15 cellular contexts compared by ENCODE assay signal in the genomic region with DNA sequence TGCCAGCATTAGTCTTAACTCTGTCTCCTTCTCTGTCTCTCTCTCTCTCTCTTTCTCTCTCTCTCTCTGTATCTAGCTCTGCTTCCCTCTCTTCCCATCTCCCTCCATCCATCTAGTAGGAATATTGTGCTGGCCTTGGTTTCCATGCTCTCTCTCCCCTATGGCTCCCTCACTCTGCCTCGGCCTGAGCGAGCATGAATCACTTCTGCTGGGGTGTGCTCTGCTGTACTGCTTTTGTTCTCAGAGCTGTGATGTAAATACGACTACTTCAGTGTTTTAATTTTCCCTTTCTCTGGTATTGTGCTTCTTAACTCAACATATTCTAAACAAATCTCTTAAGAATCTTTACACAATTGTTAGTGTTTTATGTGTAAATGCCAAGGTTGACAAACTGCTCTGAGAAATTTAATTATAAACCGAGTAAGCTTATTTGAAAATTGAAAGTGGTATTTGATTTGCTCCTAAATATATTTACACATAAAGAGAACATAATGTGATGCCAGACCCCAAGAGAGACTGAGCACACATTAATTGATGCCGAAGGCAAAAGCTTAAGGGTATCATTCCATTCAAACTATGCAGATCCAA.
DNase-seq lines count a peak whose midpoint lies in the region; ATAC-seq and TF ChIP-seq lines count a peak whose summit lies in the region.
"Had no signal": no experiment of that assay in that cellular context is flagged by ENCODE, and none has a peak within 500 bp of the region (broad histone marks: within the 10 kb centered on the region; RNA-seq: fewer than 3 reads in every experiment).

No MANE protein-coding gene starts in this region.

- H3F3A ChIP-seq in smooth muscle cell (ENCODE audit: low read depth), result no peaks in the 10 kb centered on the region

- 65% methylated on average over 5 of the region's 5 CpGs for WGBS in smooth muscle cell (ENCODE audit: low lambda C conversion rate)
- 33 to 43% (median 41%) methylated on average over 5 of the region's 5 CpGs for WGBS in ovary, 3 donors

- TF ChIP-seq CTCF in RWPE2 (IDR thresholded peaks at IDR 0.05; ENCODE audit: poor library complexity, severe bottlenecking), result no peak
- TF ChIP-seq CTCF in fibroblast of lung (conservative IDR thresholded peaks at IDR 0.05 in 1 of 2, IDR thresholded peaks at IDR 0.05 in 1 of 2; ENCODE audit: low read depth in 1 of 2, low read length in 2 of 2), result no peak
- no peak for TF ChIP-seq CTCF in smooth muscle cell (IDR thresholded peaks at IDR 0.05; ENCODE audit: borderline replicate concordance, insufficient read depth, poor library complexity, severe bottlenecking)
- no peak for TF ChIP-seq CTCF in ovary (IDR thresholded peaks at IDR 0.05)

- H3K9me3 ChIP-seq in RWPE2 (ENCODE audit: severe bottlenecking), result no peaks in the 10 kb centered on the region
- no peaks in the 10 kb centered on the region for H3K9me3 ChIP-seq in fibroblast of lung (ENCODE audit: control insufficient read depth, insufficient read depth, low read depth, low read length)
- H3K9me3 ChIP-seq in smooth muscle cell (replicated peaks; ENCODE audit: low read depth), result no peaks in the 10 kb centered on the region
- no peaks in the 10 kb centered on the region for H3K9me3 ChIP-seq in ovary
- H3K9me3 ChIP-seq: body of pancreas had no signal

- no peak overlapping the region for H3K4me2 ChIP-seq in fibroblast of lung (ENCODE audit: extremely low read depth, insufficient read depth, low read length)
- H3K4me2 ChIP-seq in smooth muscle cell, result no peak overlapping the region

- H3K4me3 ChIP-seq in RWPE2 (ENCODE audit: severe bottlenecking) (no peak overlapping the region), fibroblast of lung (replicated peaks in 1 of 4; ENCODE audit: control extremely low read depth in 1 of 4, insufficient read depth in 1 of 4, low read depth in 3 of 4, low read length in 4 of 4) (no peak overlapping the region), smooth muscle cell (no peak overlapping the region), ovary (no peak overlapping the region)
- H3K4me3 ChIP-seq: body of pancreas, skin epidermis, tibial nerve had no signal

- H2AFZ ChIP-seq in fibroblast of lung (ENCODE audit: low read length), result peak overlapping the region; percentile 46
- peak overlapping the region; percentile 16 for H2AFZ ChIP-seq in smooth muscle cell (ENCODE audit: low read depth)
- H2AFZ ChIP-seq: parathyroid adenoma had no signal

- no peaks in the 10 kb centered on the region for H3K36me3 ChIP-seq in RWPE2 (ENCODE audit: low read depth)
- H3K36me3 ChIP-seq in fibroblast of lung (ENCODE audit: control insufficient read depth, insufficient read depth, low read length), result no peaks in the 10 kb centered on the region
- H3K36me3 ChIP-seq in smooth muscle cell (ENCODE audit: low read depth), result no peaks in the 10 kb centered on the region
- no peaks in the 10 kb centered on the region for H3K36me3 ChIP-seq in ovary
- H3K36me3 ChIP-seq: tibial nerve had no signal

- peak; percentile 61; the same call in 2 of the 3 replicates for ATAC-seq in RWPE2 (ENCODE audit: low read depth)
- no peak for ATAC-seq in HG03520 (IDR thresholded peaks at IDR 0.05; ENCODE audit: unreplicated experiment)
- no peak for ATAC-seq in left lobe of liver
- ATAC-seq: body of pancreas; stimulated activated memory B cell treated with anti-CD40 and anti-IgM and Interleukin-4, amounts not matched to agents 10 μg/mL and 1 μg/mL and 100 μg/mL, for 72 hours had no signal

- H3K27me3 ChIP-seq in RWPE2 (ENCODE audit: insufficient read depth, poor library complexity, severe bottlenecking) (no peaks in the 10 kb centered on the region), fibroblast of lung (ENCODE audit: control insufficient read depth, insufficient read depth, low read length) (no peaks in the 10 kb centered on the region), smooth muscle cell (ENCODE audit: low read depth) (no peaks in the 10 kb centered on the region), ovary (no peaks in the 10 kb centered on the region)
- H3K27me3 ChIP-seq: body of pancreas, tibial nerve had no signal

- no peaks in the 10 kb centered on the region for H3K79me2 ChIP-seq in fibroblast of lung (ENCODE audit: control insufficient read depth, insufficient read depth, low read length)
- no peaks in the 10 kb centered on the region for H3K79me2 ChIP-seq in smooth muscle cell (ENCODE audit: low read depth)
- H3K79me2 ChIP-seq: parathyroid adenoma had no signal

- H3K4me1 ChIP-seq in RWPE2 (ENCODE audit: insufficient read depth, poor library complexity, severe bottlenecking) (no peaks in the 10 kb centered on the region), fibroblast of lung (ENCODE audit: control insufficient read depth, extremely low read depth, insufficient read depth, low read length) (no peaks in the 10 kb centered on the region), smooth muscle cell (ENCODE audit: low read depth) (no peaks in the 10 kb centered on the region), ovary (ENCODE audit: insufficient read depth) (peaks cover 1% of the 10 kb centered on the region)
- H3K4me1 ChIP-seq: body of pancreas, parathyroid adenoma had no signal

- no peaks in the 10 kb centered on the region for H4K20me1 ChIP-seq in fibroblast of lung (ENCODE audit: control insufficient read depth, extremely low read depth, insufficient read depth, low read length)
- H4K20me1 ChIP-seq in smooth muscle cell (ENCODE audit: low read depth), result no peaks in the 10 kb centered on the region

- TF ChIP-seq EP300 in ovary (IDR thresholded peaks at IDR 0.05), result no peak

- H3K27ac ChIP-seq in RWPE2 (ENCODE audit: poor library complexity, severe bottlenecking), result no peak overlapping the region
- no peak overlapping the region for H3K27ac ChIP-seq in fibroblast of lung (ENCODE audit: insufficient read depth, low read length)
- no peak overlapping the region for H3K27ac ChIP-seq in smooth muscle cell (ENCODE audit: low read depth)
- no peak overlapping the region for H3K27ac ChIP-seq in ovary
- H3K27ac ChIP-seq: body of pancreas, parathyroid adenoma, skin epidermis, tibial nerve had no signal

- H3K9ac ChIP-seq in fibroblast of lung (ENCODE audit: insufficient read depth, low read length) (no peak overlapping the region), smooth muscle cell (ENCODE audit: low read depth) (no peak overlapping the region)
- H3K9ac ChIP-seq: parathyroid adenoma had no signal

- DNase-seq in SHP77 treated with DMSO at 0.1 percent for 48 hours (lab: John Stamatoyannopoulos, UW), result peak; percentile 10
- DNase-seq in SHP77 (lab: John Stamatoyannopoulos, UW), result no peak
- DNase-seq in RWPE2 (ENCODE audit: low spot score), result no peak
- DNase-seq in fibroblast of lung (ENCODE audit: low read depth in 2 of 2), result peak; percentile 46 to 49
- DNase-seq in smooth muscle cell (lab: John Stamatoyannopoulos, UW; ENCODE audit: unreplicated experiment), result no peak
- DNase-seq in ovary, result no peak
- no peak for DNase-seq in left lobe of liver (ENCODE audit: low spot score)
- DNase-seq: body of pancreas; effector CD4-positive, alpha-beta T cell; midbrain had no signal

- intact Hi-C loops in ovary (cut with DNase I), result no loop called here

- TF ChIP-seq POLR2A in ovary (IDR thresholded peaks at IDR 0.05), result no peak

Comparison
In these comparisons a context has a peak if more than half of its experiments do, and no peak if none do; other contexts are left out.
1. DNase-seq: peak in SHP77 treated with DMSO at 0.1 percent for 48 hours (single experiment) and fibroblast of lung (2 of 2); none in SHP77 (0 of 2), RWPE2 (single experiment), smooth muscle cell (single experiment), ovary (0 of 5) and left lobe of liver (single experiment).